ENCODE assay signal across 8 cellular contexts in the genomic region with DNA sequence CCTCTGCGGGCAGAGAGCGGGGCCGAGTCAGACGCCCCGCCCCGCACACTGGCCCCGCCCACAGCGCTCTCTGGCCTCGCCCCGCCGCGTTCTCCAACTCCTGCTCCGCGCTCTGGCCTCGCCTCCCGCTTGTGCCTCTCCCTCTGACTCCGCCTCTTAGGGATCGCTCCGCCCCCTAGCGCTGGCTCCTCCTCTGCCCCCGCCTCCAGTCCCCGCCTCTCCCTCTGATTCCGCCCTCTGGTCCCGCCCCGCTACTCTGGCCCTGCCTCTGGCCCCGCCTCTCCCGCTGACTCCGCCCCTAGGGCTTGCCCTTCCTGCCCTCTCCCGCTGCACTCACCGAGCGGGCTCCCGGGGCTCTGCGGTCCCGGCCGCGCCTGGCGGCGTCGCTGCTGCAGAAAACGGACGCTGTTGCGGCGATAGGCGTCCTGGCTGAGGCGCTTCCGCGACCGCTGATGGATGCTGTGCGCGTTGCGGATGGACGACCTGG.
DNase-seq lines count a peak whose midpoint lies in the region; ATAC-seq and TF ChIP-seq lines count a peak whose summit lies in the region.
"Not testable (repeated sequence)": the region's sequence is repeated elsewhere in the genome, so short reads cannot be mapped to it uniquely, and the experiment has no call there.

No MANE protein-coding gene starts in this region.

- H3K9me3 Mint-ChIP-seq in CD14-positive monocyte; T-helper 2 cell treated with Interferon-gamma antibody and Interleukin-4, amounts not matched to agents 5 μg/mL and 100 μg/mL, for 36 hours; neural crest cell: not testable (repeated sequence)

- not testable (repeated sequence) for H3K27me3 Mint-ChIP-seq in CD14-positive monocyte (ENCODE audit: low read depth in 3 of 3); T-helper 2 cell treated with Interferon-gamma antibody and Interleukin-4, amounts not matched to agents 5 μg/mL and 100 μg/mL, for 36 hours (ENCODE audit: low read depth); neural crest cell (ENCODE audit: low read depth)

- not testable (repeated sequence) for TF ChIP-seq CTCF in CD14-positive monocyte (IDR thresholded peaks at IDR 0.05); fibroblast of villous mesenchyme (IDR thresholded peaks at IDR 0.05; ENCODE audit: insufficient read depth, low read depth, low read length); neural crest cell (conservative IDR thresholded peaks at IDR 0.05)

- not testable (repeated sequence) for H3K4me1 Mint-ChIP-seq in CD14-positive monocyte; T-helper 2 cell treated with Interferon-gamma antibody and Interleukin-4, amounts not matched to agents 5 μg/mL and 100 μg/mL, for 36 hours (ENCODE audit: low read depth); neural crest cell

- H3K36me3 Mint-ChIP-seq in CD14-positive monocyte; T-helper 2 cell treated with Interferon-gamma antibody and Interleukin-4, amounts not matched to agents 5 μg/mL and 100 μg/mL, for 36 hours (ENCODE audit: low read depth); neural crest cell (ENCODE audit: low read depth): not testable (repeated sequence)

- peak overlapping the region; percentile 44 for H3K4me3 ChIP-seq in fibroblast of villous mesenchyme (ENCODE audit: low read depth, low read length)

- not testable (repeated sequence) for H3K4me3 Mint-ChIP-seq in CD14-positive monocyte; T-helper 2 cell treated with Interferon-gamma antibody and Interleukin-4, amounts not matched to agents 5 μg/mL and 100 μg/mL, for 36 hours; neural crest cell

- H3K27ac Mint-ChIP-seq in CD14-positive monocyte, result peak overlapping the region in 1 of 7 donors; percentile 36
- H3K27ac Mint-ChIP-seq in T-helper 2 cell treated with Interferon-gamma antibody and Interleukin-4, amounts not matched to agents 5 μg/mL and 100 μg/mL, for 36 hours; neural crest cell (ENCODE audit: unreplicated experiment): not testable (repeated sequence)

- DNase-seq in CD14-positive monocyte (ENCODE audit: low spot score), result peak; percentile 95
- peak; percentile 90 for DNase-seq in T-helper 2 cell treated with Interferon-gamma antibody and Interleukin-4, amounts not matched to agents 5 μg/mL and 100 μg/mL, for 36 hours (ENCODE audit: low spot score)
- peak; percentile 97 for DNase-seq in activated effector memory CD4-positive, alpha-beta T cell treated with anti-CD3 and anti-CD28 coated beads, Interleukin-2, amount 50 U/mL, for 16 hours
- not testable (repeated sequence) for DNase-seq in fibroblast of villous mesenchyme (ENCODE audit: low read depth)
- DNase-seq in neural crest cell (ENCODE audit: low read depth, low spot score), result peak; percentile 93
- peak; percentile 84 for DNase-seq in stimulated activated CD8-positive, alpha-beta memory T cell treated with anti-CD3 and anti-CD28 coated beads, Interleukin-12 subunit alpha, Interleukin-12 subunit beta, amount 100 ng/mL, for 4 hours (ENCODE audit: low read depth)

- intact Hi-C loops in CD14-positive monocyte (cut with micrococcal nuclease), result not testable (repeated sequence)

- ATAC-seq in GM21381 (IDR thresholded peaks at IDR 0.05; ENCODE audit: unreplicated experiment) (peak; percentile 91), HG03103 (IDR thresholded peaks at IDR 0.05; ENCODE audit: low read depth, unreplicated experiment) (peak; percentile 79)
